ENCODE assay signal across 13 cellular contexts in genomic region chr9:82604947-82605656, GRCh38.
DNase-seq lines count a peak whose midpoint lies in the region; ATAC-seq lines count a peak whose summit lies in the region.
"Had no signal": no experiment of that assay in that cellular context is flagged by ENCODE, and none has a peak within 500 bp of the region (broad histone marks: within the 10 kb centered on the region; RNA-seq: fewer than 3 reads in every experiment).

No MANE protein-coding gene starts in this region.

- no peak overlapping the region for H3K4me3 ChIP-seq in muscle layer of duodenum (ENCODE audit: low read depth in 1 of 2, low read length in 2 of 2)
- no peak overlapping the region for H3K4me3 ChIP-seq in HAP-1

- H3K4me1 ChIP-seq in muscle layer of duodenum (ENCODE audit: control insufficient read depth in 1 of 2, insufficient read depth in 2 of 2, low read length in 2 of 2) (peaks cover 10 to 20% of the 10 kb centered on the region in 2 donors), HAP-1 (no peaks in the 10 kb centered on the region)

- H3K27ac ChIP-seq in muscle layer of duodenum (ENCODE audit: low read length), result peak overlapping the region; percentile 28

- no peak for ATAC-seq in esophagus mucosa
- no peak for ATAC-seq in HG02973 (IDR thresholded peaks at IDR 0.05; ENCODE audit: unreplicated experiment)
- ATAC-seq: activated CD8-positive, alpha-beta T cell treated with anti-CD3 and anti-CD28 coated beads for 36 hours had no signal

- H3K36me3 ChIP-seq in muscle layer of duodenum (ENCODE audit: control insufficient read depth in 1 of 2, insufficient read depth in 2 of 2, low read length in 2 of 2), result no peaks in the 10 kb centered on the region
- no peaks in the 10 kb centered on the region for H3K36me3 ChIP-seq in HAP-1 (replicated peaks)

- in situ Hi-C loops in HAP-1 (cut with MboI; ENCODE audit: low sequenced_read_pairs), result no loop called here

- peak; percentile 62 for DNase-seq in DMS53 (lab: John Stamatoyannopoulos, UW)
- peak; percentile 6 for DNase-seq in NCI-H226
- DNase-seq in fibroblast of peridontal ligament (ENCODE audit: extremely low read depth), result peak; percentile 58
- DNase-seq in HAP-1 (ENCODE audit: low spot score in 2 of 2), result no peak
- DNase-seq in activated T-cell treated with anti-CD3 and anti-CD28 coated beads for 4 hours, result no peak
- DNase-seq: activated CD8-positive, alpha-beta T cell treated with anti-CD3 and anti-CD28 coated beads for 36 hours; activated naive CD4-positive, alpha-beta T cell treated with anti-CD3 and anti-CD28 coated beads for 36 hours; cerebellar nuclear complex; NCI-H2081 treated with DMSO at 0.1 percent for 48 hours; occipital lobe had no signal

- H3K27me3 ChIP-seq in muscle layer of duodenum (ENCODE audit: low read depth, low read length) (no peaks in the 10 kb centered on the region), HAP-1 (ENCODE audit: low read depth) (0 out of 2 replicates have a peak, but pooled peaks cover 3% of the 10 kb centered on the region)

- no peaks in the 10 kb centered on the region for H3K9me3 ChIP-seq in muscle layer of duodenum (ENCODE audit: control insufficient read depth in 1 of 2, low read length in 2 of 2)
- no peaks in the 10 kb centered on the region for H3K9me3 ChIP-seq in HAP-1

Comparison
In these comparisons a context has a peak if more than half of its experiments do, and no peak if none do; other contexts are left out.
1. DNase-seq: peak in DMS53 (single experiment), NCI-H226 (single experiment) and fibroblast of peridontal ligament (single experiment); none in HAP-1 (0 of 2) and activated T-cell treated with anti-CD3 and anti-CD28 coated beads for 4 hours (single experiment).